ENCODE assay signal across 1 cellular context in the genomic region with DNA sequence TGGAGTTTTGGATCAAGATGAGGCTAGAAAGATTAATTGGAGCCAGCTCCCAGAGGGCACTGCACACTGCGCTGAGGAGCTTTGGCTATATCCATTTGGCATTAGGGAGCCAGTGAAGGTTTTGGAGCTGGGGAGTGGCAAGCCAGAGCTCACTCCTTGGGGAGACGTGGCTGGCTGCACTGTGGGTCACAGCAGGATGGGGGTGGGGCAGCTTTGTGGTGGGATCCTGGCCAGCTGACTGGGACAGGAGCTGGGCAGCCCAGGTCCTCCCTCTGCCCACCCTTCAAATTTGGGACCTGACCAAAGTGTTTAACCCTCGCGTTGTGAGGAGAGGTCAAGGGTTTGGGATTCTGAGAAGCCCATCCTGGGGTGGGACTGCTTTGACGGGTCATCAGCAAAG.
TF ChIP-seq lines count a peak whose summit lies in the region.

No MANE protein-coding gene starts in this region.

TF ChIP-seq in HepG2, 621 proteins besides CTCF, POLR2A, EP300 and RAD21 (continued from another document):
- TF ChIP-seq SOX13 (IDR thresholded peaks at IDR 0.05) (no peak), SOX13 (CRISPR knock-in tag; conservative IDR thresholded peaks at IDR 0.05 in 1 of 2, IDR thresholded peaks at IDR 0.05 in 1 of 2) (no peak), ZNF326 (CRISPR knock-in tag; IDR thresholded peaks at IDR 0.05; ENCODE audit: borderline replicate concordance) (no peak), SRSF1 (optimal IDR thresholded peaks at IDR 0.05; ENCODE audit: low read depth, low read length) (no peak), MTF1 (CRISPR knock-in tag; IDR thresholded peaks at IDR 0.05) (no peak), PRPF4 (IDR thresholded peaks at IDR 0.05; ENCODE audit: low read depth, low read length, poor library complexity, severe bottlenecking) (no peak), NR2F1 (CRISPR knock-in tag; IDR thresholded peaks at IDR 0.05) (no peak), ZNF713 (CRISPR knock-in tag; IDR thresholded peaks at IDR 0.05) (no peak), ATF7 (IDR thresholded peaks at IDR 0.05) (no peak), ATF7 (CRISPR knock-in tag; IDR thresholded peaks at IDR 0.05) (no peak), HDAC1 (CRISPR knock-in tag; IDR thresholded peaks at IDR 0.05) (no peak), MAFF (IDR thresholded peaks at IDR 0.05; ENCODE audit: low read depth, low read length) (no peak), YEATS4 (CRISPR knock-in tag; IDR thresholded peaks at IDR 0.05; ENCODE audit: borderline replicate concordance) (no peak), MED13 (CRISPR knock-in tag; IDR thresholded peaks at IDR 0.05) (no peak), JUND (CRISPR knock-in tag; IDR thresholded peaks at IDR 0.05) (no peak)
- TF ChIP-seq, protein P1, sequence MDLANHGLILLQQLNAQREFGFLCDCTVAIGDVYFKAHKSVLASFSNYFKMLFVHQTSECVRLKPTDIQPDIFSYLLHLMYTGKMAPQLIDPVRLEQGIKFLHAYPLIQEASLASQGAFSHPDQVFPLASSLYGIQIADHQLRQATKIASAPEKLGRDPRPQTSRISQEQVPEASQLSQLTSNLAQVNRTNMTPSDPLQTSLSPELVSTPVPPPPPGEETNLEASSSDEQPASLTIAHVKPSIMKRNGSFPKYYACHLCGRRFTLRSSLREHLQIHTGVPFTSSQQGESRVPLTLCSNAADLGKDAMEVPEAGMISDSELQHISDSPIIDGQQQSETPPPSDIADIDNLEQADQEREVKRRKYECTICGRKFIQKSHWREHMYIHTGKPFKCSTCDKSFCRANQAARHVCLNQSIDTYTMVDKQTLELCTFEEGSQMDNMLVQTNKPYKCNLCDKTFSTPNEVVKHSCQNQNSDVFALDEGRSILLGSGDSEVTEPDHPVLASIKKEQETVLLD (CRISPR knock-in tag; IDR thresholded peaks at IDR 0.05; ENCODE audit: low read depth): no peak
- TF ChIP-seq, protein P2, sequence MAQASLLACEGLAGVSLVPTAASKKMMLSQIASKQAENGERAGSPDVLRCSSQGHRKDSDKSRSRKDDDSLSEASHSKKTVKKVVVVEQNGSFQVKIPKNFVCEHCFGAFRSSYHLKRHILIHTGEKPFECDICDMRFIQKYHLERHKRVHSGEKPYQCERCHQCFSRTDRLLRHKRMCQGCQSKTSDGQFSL (CRISPR knock-in tag; IDR thresholded peaks at IDR 0.05): no peak
- TF ChIP-seq, protein P3, sequence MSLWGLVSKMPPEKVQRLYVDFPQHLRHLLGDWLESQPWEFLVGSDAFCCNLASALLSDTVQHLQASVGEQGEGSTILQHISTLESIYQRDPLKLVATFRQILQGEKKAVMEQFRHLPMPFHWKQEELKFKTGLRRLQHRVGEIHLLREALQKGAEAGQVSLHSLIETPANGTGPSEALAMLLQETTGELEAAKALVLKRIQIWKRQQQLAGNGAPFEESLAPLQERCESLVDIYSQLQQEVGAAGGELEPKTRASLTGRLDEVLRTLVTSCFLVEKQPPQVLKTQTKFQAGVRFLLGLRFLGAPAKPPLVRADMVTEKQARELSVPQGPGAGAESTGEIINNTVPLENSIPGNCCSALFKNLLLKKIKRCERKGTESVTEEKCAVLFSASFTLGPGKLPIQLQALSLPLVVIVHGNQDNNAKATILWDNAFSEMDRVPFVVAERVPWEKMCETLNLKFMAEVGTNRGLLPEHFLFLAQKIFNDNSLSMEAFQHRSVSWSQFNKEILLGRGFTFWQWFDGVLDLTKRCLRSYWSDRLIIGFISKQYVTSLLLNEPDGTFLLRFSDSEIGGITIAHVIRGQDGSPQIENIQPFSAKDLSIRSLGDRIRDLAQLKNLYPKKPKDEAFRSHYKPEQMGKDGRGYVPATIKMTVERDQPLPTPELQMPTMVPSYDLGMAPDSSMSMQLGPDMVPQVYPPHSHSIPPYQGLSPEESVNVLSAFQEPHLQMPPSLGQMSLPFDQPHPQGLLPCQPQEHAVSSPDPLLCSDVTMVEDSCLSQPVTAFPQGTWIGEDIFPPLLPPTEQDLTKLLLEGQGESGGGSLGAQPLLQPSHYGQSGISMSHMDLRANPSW (CRISPR knock-in tag; IDR thresholded peaks at IDR 0.05; ENCODE audit: borderline replicate concordance): no peak
- TF ChIP-seq, protein P4, sequence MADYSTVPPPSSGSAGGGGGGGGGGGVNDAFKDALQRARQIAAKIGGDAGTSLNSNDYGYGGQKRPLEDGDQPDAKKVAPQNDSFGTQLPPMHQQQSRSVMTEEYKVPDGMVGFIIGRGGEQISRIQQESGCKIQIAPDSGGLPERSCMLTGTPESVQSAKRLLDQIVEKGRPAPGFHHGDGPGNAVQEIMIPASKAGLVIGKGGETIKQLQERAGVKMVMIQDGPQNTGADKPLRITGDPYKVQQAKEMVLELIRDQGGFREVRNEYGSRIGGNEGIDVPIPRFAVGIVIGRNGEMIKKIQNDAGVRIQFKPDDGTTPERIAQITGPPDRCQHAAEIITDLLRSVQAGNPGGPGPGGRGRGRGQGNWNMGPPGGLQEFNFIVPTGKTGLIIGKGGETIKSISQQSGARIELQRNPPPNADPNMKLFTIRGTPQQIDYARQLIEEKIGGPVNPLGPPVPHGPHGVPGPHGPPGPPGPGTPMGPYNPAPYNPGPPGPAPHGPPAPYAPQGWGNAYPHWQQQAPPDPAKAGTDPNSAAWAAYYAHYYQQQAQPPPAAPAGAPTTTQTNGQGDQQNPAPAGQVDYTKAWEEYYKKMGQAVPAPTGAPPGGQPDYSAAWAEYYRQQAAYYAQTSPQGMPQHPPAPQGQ (CRISPR knock-in tag; IDR thresholded peaks at IDR 0.05; ENCODE audit: borderline replicate concordance): no peak
TF ChIP-seq in HepG2: peak in this region for 0.
